Comparison of ENCODE assay signal across 8 cellular contexts in genomic region chrX:45768666-45769065, GRCh38.
DNase-seq lines count a peak whose midpoint lies in the region; ATAC-seq and TF ChIP-seq lines count a peak whose summit lies in the region.
"Had no signal": no experiment of that assay in that cellular context is flagged by ENCODE, and none has a peak within 500 bp of the region (broad histone marks: within the 10 kb centered on the region; RNA-seq: fewer than 3 reads in every experiment).

No MANE protein-coding gene starts in this region.

- H3K27ac Mint-ChIP-seq in T-helper 17 cell, result peak overlapping the region; percentile 95

- peaks cover 31% of the 10 kb centered on the region for H3K4me1 Mint-ChIP-seq in T-helper 17 cell

- H3K9me3 ChIP-seq in T-helper 17 cell (ENCODE audit: control insufficient read depth, low read length, poor library complexity, severe bottlenecking), result no peaks in the 10 kb centered on the region

- no peak for DNase-seq in GM12865 (ENCODE audit: low read depth)
- DNase-seq in T-helper 17 cell, result no peak
- no peak for DNase-seq in fibroblast of pulmonary artery (ENCODE audit: low read depth)
- no peak for DNase-seq in DMS 273 treated with DMSO at 0.1 percent for 48 hours (lab: John Stamatoyannopoulos, UW)
- no peak for DNase-seq in COR-L47 (lab: John Stamatoyannopoulos, UW)
- DNase-seq in AG20443 (ENCODE audit: low spot score), result no peak
- DNase-seq: glutamatergic neuron had no signal

- TF ChIP-seq CTCF in GM12865 (IDR thresholded peaks at IDR 0.05; ENCODE audit: insufficient read depth, low read depth, low read length, missing control alignments), result no peak
- no peak for TF ChIP-seq CTCF in fibroblast of pulmonary artery (IDR thresholded peaks at IDR 0.05; ENCODE audit: low read length, missing control alignments)

- peak overlapping the region; percentile 89 for H3K4me3 Mint-ChIP-seq in T-helper 17 cell

- peak overlapping the region in 17 of 21 experiments; percentile 30 to 93 (median 79) for H3K27ac ChIP-seq in skin epidermis

- ATAC-seq in T-helper 17 cell, result no peak

- H3K36me3 Mint-ChIP-seq in T-helper 17 cell (ENCODE audit: low read depth), result no peaks in the 10 kb centered on the region

- no peaks in the 10 kb centered on the region for H3K27me3 Mint-ChIP-seq in T-helper 17 cell

- peak overlapping the region; percentile 41; the same call in 1 of the 2 replicates for H3K4me3 ChIP-seq in GM12865 (ENCODE audit: low read depth, low read length)
- peak overlapping the region; percentile 75 for H3K4me3 ChIP-seq in fibroblast of pulmonary artery (replicated peaks; ENCODE audit: low read depth, low read length)
- peak overlapping the region; percentile 16 to 48 (median 34) for H3K4me3 ChIP-seq in skin epidermis
